8 cellular contexts compared by ENCODE assay signal in genomic region chr3:106176734-106177133, GRCh38.
A peak's percentile ranks its signal among the peaks of the same experiment; 100 is the strongest.
DNase-seq lines count a peak whose midpoint lies in the region; ATAC-seq, FAIRE-seq and TF ChIP-seq lines count a peak whose summit lies in the region.

No MANE protein-coding gene starts in this region.

- H3K27me3 Mint-ChIP-seq in activated naive CD4-positive, alpha-beta T cell treated with anti-CD3 and anti-CD28 coated beads for 36 hours (ENCODE audit: low read depth), result no peaks in the 10 kb centered on the region

- CTCF ChIA-PET in activated naive CD4-positive, alpha-beta T cell treated with anti-CD3 and anti-CD28 coated beads for 36 hours (lab: Charles Lee), result interaction anchor here (1.1 kb wide), 1 partner anchor 354 kb away, joined by 4 read pairs; no protein-coding TSS in a partner anchor

- peaks cover 59% of the 10 kb centered on the region for H3K4me1 Mint-ChIP-seq in activated naive CD4-positive, alpha-beta T cell treated with anti-CD3 and anti-CD28 coated beads for 36 hours (ENCODE audit: low read depth)

- H3K4me3 ChIP-seq in lower leg skin (ENCODE audit: low read depth, poor library complexity, severe bottlenecking), result no peak overlapping the region

- no peak for TF ChIP-seq POLR2A in lower leg skin (IDR thresholded peaks at IDR 0.05)

- no peaks in the 10 kb centered on the region for H3K36me3 Mint-ChIP-seq in activated naive CD4-positive, alpha-beta T cell treated with anti-CD3 and anti-CD28 coated beads for 36 hours (ENCODE audit: low read depth)

- peak overlapping the region; percentile 93 for H3K27ac Mint-ChIP-seq in activated naive CD4-positive, alpha-beta T cell treated with anti-CD3 and anti-CD28 coated beads for 36 hours

- peak; percentile 74 for ATAC-seq in GM21737 (IDR thresholded peaks at IDR 0.05; ENCODE audit: unreplicated experiment)

- intact Hi-C loops in activated naive CD4-positive, alpha-beta T cell treated with anti-CD3 and anti-CD28 coated beads for 36 hours (cut with micrococcal nuclease), result loop anchor here (1.0 to 10.0 kb wide), 19 partner anchors 30 to 1908 kb away; partner anchors contain the start of genes BBX and CBLB
- intact Hi-C loops in lower leg skin (cut with DNase I; ENCODE audit: low total_unique reads), result no loop called here

- peak overlapping the region; percentile 38 for H3K4me3 Mint-ChIP-seq in activated naive CD4-positive, alpha-beta T cell treated with anti-CD3 and anti-CD28 coated beads for 36 hours

- peak; percentile 15 for DNase-seq in EH (ENCODE audit: low read depth)
- peak; percentile 78 for DNase-seq in MV-4-11 (lab: John Stamatoyannopoulos, UW)
- peak; percentile 79 for DNase-seq in activated naive CD4-positive, alpha-beta T cell treated with anti-CD3 and anti-CD28 coated beads for 36 hours
- DNase-seq in stimulated activated CD4-positive, alpha-beta T cell treated with anti-CD3 and anti-CD28 coated beads, Interleukin-12 subunit alpha, Interleukin-12 subunit beta, amount 100 ng/mL, for 48 hours (ENCODE audit: low read depth in 2 of 3, low spot score in 1 of 3), result peak; percentile 21 to 66 (median 47)
- no peak for DNase-seq in frontal cortex (ENCODE audit: low spot score in 2 of 2)
- no peak for DNase-seq in glomerular visceral epithelial cell (ENCODE audit: extremely low spot score)
- no peak for DNase-seq in lower leg skin (ENCODE audit: low spot score in 2 of 2)

- H3K9me3 Mint-ChIP-seq in activated naive CD4-positive, alpha-beta T cell treated with anti-CD3 and anti-CD28 coated beads for 36 hours, result no peaks in the 10 kb centered on the region

- no peak for FAIRE-seq in frontal cortex (lab: Jason Lieb, UNC)

- TF ChIP-seq CTCF in lower leg skin (IDR thresholded peaks at IDR 0.05), result no peak

- 25 to 27% methylated on average over 3 of the region's 3 CpGs for WGBS in lower leg skin, 2 donors

Comparison
In these comparisons a context has a peak if more than half of its experiments do, and no peak if none do; other contexts are left out.
1. DNase-seq: peak in EH (single experiment), MV-4-11 (single experiment), activated naive CD4-positive, alpha-beta T cell treated with anti-CD3 and anti-CD28 coated beads for 36 hours (single experiment) and stimulated activated CD4-positive, alpha-beta T cell treated with anti-CD3 and anti-CD28 coated beads, Interleukin-12 subunit alpha, Interleukin-12 subunit beta, amount 100 ng/mL, for 48 hours (3 of 3); none in frontal cortex (0 of 2), glomerular visceral epithelial cell (single experiment) and lower leg skin (0 of 2).